Comparison of ENCODE assay signal across 2 cellular contexts in genomic region chr16:67647681-67648080, GRCh38.
A peak's percentile ranks its signal among the peaks of the same experiment; 100 is the strongest.
TF ChIP-seq lines count a peak whose summit lies in the region.

No MANE protein-coding gene starts in this region.

TF ChIP-seq in GM23338, 12 proteins besides CTCF, POLR2A, EP300 and RAD21:
- no peak for TF ChIP-seq EZH2phosphoT487 (IDR thresholded peaks at IDR 0.05; ENCODE audit: unreplicated experiment)
- TF ChIP-seq ZNF114 (CRISPR knock-in tag; IDR thresholded peaks at IDR 0.05): no peak
- no peak for TF ChIP-seq POLR2AphosphoS5 (IDR thresholded peaks at IDR 0.05; ENCODE audit: low read depth)
- TF ChIP-seq JUNB (IDR thresholded peaks at IDR 0.05; ENCODE audit: unreplicated experiment): no peak
- TF ChIP-seq CREB1 (CRISPR knock-in tag; IDR thresholded peaks at IDR 0.05; ENCODE audit: low read depth): no peak
- no peak for TF ChIP-seq REST (IDR thresholded peaks at IDR 0.05; ENCODE audit: unreplicated experiment)
- TF ChIP-seq ETS1 (IDR thresholded peaks at IDR 0.05): no peak
- TF ChIP-seq ZNF462 (CRISPR knock-in tag; IDR thresholded peaks at IDR 0.05): no peak
- TF ChIP-seq ZNF331 (CRISPR knock-in tag; IDR thresholded peaks at IDR 0.05; ENCODE audit: low read depth): no peak
- TF ChIP-seq EZH2 (IDR thresholded peaks at IDR 0.05; ENCODE audit: low read depth, unreplicated experiment): no peak
- no peak for TF ChIP-seq STAT1 (IDR thresholded peaks at IDR 0.05; ENCODE audit: unreplicated experiment)
- no peak for TF ChIP-seq NANOG (IDR thresholded peaks at IDR 0.05; ENCODE audit: borderline replicate concordance)

TF ChIP-seq in HepG2, 621 proteins besides CTCF, POLR2A, EP300 and RAD21:
- no peak for TF ChIP-seq ZNF891 (CRISPR knock-in tag; IDR thresholded peaks at IDR 0.05)
- TF ChIP-seq BRF2 (CRISPR knock-in tag; IDR thresholded peaks at IDR 0.05): no peak
- TF ChIP-seq PCBP1 (IDR thresholded peaks at IDR 0.05; ENCODE audit: borderline replicate concordance, low read depth, low read length): 0 out of 2 replicates have a peak, but pooled peaks have one; percentile 31
- TF ChIP-seq NR0B2 (CRISPR knock-in tag; IDR thresholded peaks at IDR 0.05): no peak
TF ChIP-seq in HepG2: peak in this region for 1.
